Comparison of ENCODE assay signal across 22 cellular contexts in genomic region chrX:6981718-6982406, GRCh38.
DNase-seq lines count a peak whose midpoint lies in the region; ATAC-seq lines count a peak whose summit lies in the region.
"Had no signal": no experiment of that assay in that cellular context is flagged by ENCODE, and none has a peak within 500 bp of the region (broad histone marks: within the 10 kb centered on the region; RNA-seq: fewer than 3 reads in every experiment).

No MANE protein-coding gene starts in this region.

- H3K36me3 Mint-ChIP-seq in activated naive CD4-positive, alpha-beta T cell treated with anti-CD3 and anti-CD28 coated beads for 36 hours (ENCODE audit: low read depth) = peaks cover 1% of the 10 kb centered on the region
- H3K36me3 Mint-ChIP-seq: CD14-positive monocyte had no signal

- peak; percentile 62 for ATAC-seq in left lobe of liver
- no peak for ATAC-seq in GM19455 (IDR thresholded peaks at IDR 0.05; ENCODE audit: unreplicated experiment)
- ATAC-seq: HCT116, PC-3 had no signal

- CTCF ChIA-PET in activated naive CD4-positive, alpha-beta T cell treated with anti-CD3 and anti-CD28 coated beads for 36 hours (lab: Charles Lee) = no interaction called here

- DNase-seq in NCI-H146 (lab: John Stamatoyannopoulos, UW) (peak; percentile 4), NCI-H146 treated with DMSO at 0.1 percent for 48 hours (lab: John Stamatoyannopoulos, UW; ENCODE audit: unreplicated experiment) (no peak), NCI-H69 (lab: John Stamatoyannopoulos, UW) (peak; percentile 55), left lobe of liver (ENCODE audit: low spot score) (no peak), NCI-H82 treated with DMSO at 0.1 percent for 48 hours (lab: John Stamatoyannopoulos, UW; ENCODE audit: unreplicated experiment) (no peak)
- no peak for DNase-seq in activated naive CD4-positive, alpha-beta T cell treated with anti-CD3 and anti-CD28 coated beads for 36 hours
- DNase-seq: 8988T, ACHN, BE2C, Calu3, DMS79 treated with DMSO at 0.1 percent for 48 hours, GF-D8, Karpas-422, NCI-H1417, NCI-H187 treated with DMSO at 0.1 percent for 48 hours, NCI-H446, NCI-H524 treated with DMSO at 0.1 percent for 48 hours, PC-3, SK-N-SH had no signal

- no peaks in the 10 kb centered on the region for H3K27me3 Mint-ChIP-seq in activated naive CD4-positive, alpha-beta T cell treated with anti-CD3 and anti-CD28 coated beads for 36 hours (ENCODE audit: low read depth)

- H3K9me3 Mint-ChIP-seq in activated naive CD4-positive, alpha-beta T cell treated with anti-CD3 and anti-CD28 coated beads for 36 hours = no peaks in the 10 kb centered on the region

- no peaks in the 10 kb centered on the region for H3K4me1 Mint-ChIP-seq in activated naive CD4-positive, alpha-beta T cell treated with anti-CD3 and anti-CD28 coated beads for 36 hours (ENCODE audit: low read depth)
- H3K4me1 Mint-ChIP-seq: CD14-positive monocyte had no signal

- no peak overlapping the region for H3K27ac Mint-ChIP-seq in activated naive CD4-positive, alpha-beta T cell treated with anti-CD3 and anti-CD28 coated beads for 36 hours
- H3K27ac Mint-ChIP-seq: CD14-positive monocyte had no signal

- no peak overlapping the region for H3K4me3 Mint-ChIP-seq in activated naive CD4-positive, alpha-beta T cell treated with anti-CD3 and anti-CD28 coated beads for 36 hours
- H3K4me3 Mint-ChIP-seq: CD14-positive monocyte had no signal

- intact Hi-C loops in activated naive CD4-positive, alpha-beta T cell treated with anti-CD3 and anti-CD28 coated beads for 36 hours (cut with micrococcal nuclease) = no loop called here

Comparison
In these comparisons a context has a peak if more than half of its experiments do, and no peak if none do; other contexts are left out.
1. DNase-seq: peak in NCI-H146 (single experiment) and NCI-H69 (single experiment); none in NCI-H146 treated with DMSO at 0.1 percent for 48 hours (single experiment), left lobe of liver (single experiment), activated naive CD4-positive, alpha-beta T cell treated with anti-CD3 and anti-CD28 coated beads for 36 hours (single experiment) and NCI-H82 treated with DMSO at 0.1 percent for 48 hours (single experiment).